8 cellular contexts compared by ENCODE assay signal in the genomic region with DNA sequence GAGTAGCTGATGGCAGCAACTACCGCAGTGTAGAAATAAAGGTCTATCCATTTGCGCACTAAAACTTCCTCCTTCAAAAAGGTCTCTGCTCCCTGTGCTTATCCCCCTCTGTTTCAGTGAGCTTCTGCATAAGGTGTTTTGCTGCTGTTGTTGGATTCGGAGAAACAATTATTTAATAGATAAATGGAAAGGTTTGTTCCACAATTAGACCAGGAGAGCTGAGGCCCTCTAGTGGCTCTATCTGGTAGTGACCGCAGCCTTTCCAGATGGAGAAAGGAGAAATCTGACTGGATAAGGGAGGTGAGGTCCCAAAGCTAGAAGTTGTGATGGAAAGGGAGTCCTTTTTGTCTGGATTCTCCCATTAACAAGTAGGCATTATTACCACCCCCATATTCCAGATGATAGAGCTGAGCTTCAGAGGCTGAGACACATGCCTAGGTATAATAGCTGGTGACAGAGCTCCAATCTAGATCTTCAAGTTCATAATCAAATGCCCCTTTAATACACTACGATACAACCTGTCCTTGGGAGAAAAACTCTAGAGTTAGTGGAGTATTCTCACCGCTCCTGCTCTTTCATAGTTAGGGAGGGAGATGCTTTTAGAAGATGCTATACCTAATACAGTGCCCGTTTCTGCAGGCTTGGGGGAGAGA.
A peak's percentile ranks its signal among the peaks of the same experiment; 100 is the strongest.
DNase-seq lines count a peak whose midpoint lies in the region; ATAC-seq lines count a peak whose summit lies in the region.

No MANE protein-coding gene starts in this region.

- no peaks in the 10 kb centered on the region for H3K36me3 Mint-ChIP-seq in activated naive CD8-positive, alpha-beta T cell treated with anti-CD3 and anti-CD28 coated beads, Interleukin-2, amount 50 U/mL, for 24 hours (ENCODE audit: low read depth)

- peaks cover 13% of the 10 kb centered on the region for H3K27me3 Mint-ChIP-seq in activated naive CD8-positive, alpha-beta T cell treated with anti-CD3 and anti-CD28 coated beads, Interleukin-2, amount 50 U/mL, for 24 hours

- no peaks in the 10 kb centered on the region for H3K9me3 Mint-ChIP-seq in activated naive CD8-positive, alpha-beta T cell treated with anti-CD3 and anti-CD28 coated beads, Interleukin-2, amount 50 U/mL, for 24 hours

- H3K27ac Mint-ChIP-seq in activated naive CD8-positive, alpha-beta T cell treated with anti-CD3 and anti-CD28 coated beads, Interleukin-2, amount 50 U/mL, for 24 hours, result no peak overlapping the region

- no peaks in the 10 kb centered on the region for H3K4me1 Mint-ChIP-seq in activated naive CD8-positive, alpha-beta T cell treated with anti-CD3 and anti-CD28 coated beads, Interleukin-2, amount 50 U/mL, for 24 hours

- DNase-seq in DMS53 treated with DMSO at 0.1 percent for 48 hours (lab: John Stamatoyannopoulos, UW; ENCODE audit: unreplicated experiment) (peak; percentile 13), NCI-H748 treated with DMSO at 0.1 percent for 48 hours (lab: John Stamatoyannopoulos, UW) (peak; percentile 24), hypothalamus (lab: John Stamatoyannopoulos, UW) (peak in 29 of 51 donors; percentile 0 to 57 (median 12)), ecto neural progenitor cell (ENCODE audit: low spot score) (no peak)
- peak; percentile 46 for DNase-seq in activated naive CD8-positive, alpha-beta T cell treated with anti-CD3 and anti-CD28 coated beads, Interleukin-2, amount 50 U/mL, for 24 hours
- DNase-seq in stimulated activated CD4-positive, alpha-beta T cell treated with anti-CD3 and anti-CD28 coated beads, Interleukin-1b, Interleukin-23, amount 100 ng/mL, for 48 hours, result peak; percentile 18

- peak; percentile 61 for ATAC-seq in GM21529 (IDR thresholded peaks at IDR 0.05; ENCODE audit: unreplicated experiment)
- no peak for ATAC-seq in activated naive CD8-positive, alpha-beta T cell treated with anti-CD3 and anti-CD28 coated beads, Interleukin-2, amount 50 U/mL, for 24 hours
- ATAC-seq in HG02571 (IDR thresholded peaks at IDR 0.05; ENCODE audit: unreplicated experiment), result no peak

- no peak overlapping the region for H3K4me3 Mint-ChIP-seq in activated naive CD8-positive, alpha-beta T cell treated with anti-CD3 and anti-CD28 coated beads, Interleukin-2, amount 50 U/mL, for 24 hours
